In genomic region chr3:8501388-8502131, GRCh38 we compare ENCODE assay signal across 8 cellular contexts. TPM values are rescaled to one million over a fixed set of nuclear protein-coding genes. Genes with fewer than 3 reads are reported as not detected.
A peak's percentile ranks its signal among the peaks of the same experiment; 100 is the strongest.
DNase-seq lines count a peak whose midpoint lies in the region; ATAC-seq and TF ChIP-seq lines count a peak whose summit lies in the region.

A gene with protein sequence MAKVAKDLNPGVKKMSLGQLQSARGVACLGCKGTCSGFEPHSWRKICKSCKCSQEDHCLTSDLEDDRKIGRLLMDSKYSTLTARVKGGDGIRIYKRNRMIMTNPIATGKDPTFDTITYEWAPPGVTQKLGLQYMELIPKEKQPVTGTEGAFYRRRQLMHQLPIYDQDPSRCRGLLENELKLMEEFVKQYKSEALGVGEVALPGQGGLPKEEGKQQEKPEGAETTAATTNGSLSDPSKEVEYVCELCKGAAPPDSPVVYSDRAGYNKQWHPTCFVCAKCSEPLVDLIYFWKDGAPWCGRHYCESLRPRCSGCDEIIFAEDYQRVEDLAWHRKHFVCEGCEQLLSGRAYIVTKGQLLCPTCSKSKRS (plus strand): TSS chr3:8501823. CDS start chr3:8501939, 116 bp downstream.

- ATAC-seq in GM18909 (IDR thresholded peaks at IDR 0.05; ENCODE audit: poor library complexity, unreplicated experiment) (peak; percentile 98), HG03139 (IDR thresholded peaks at IDR 0.05; ENCODE audit: unreplicated experiment) (peak; percentile 96), left lobe of liver (peak; percentile 91)

- no peaks in the 10 kb centered on the region for H3K27me3 ChIP-seq in AG04450 (ENCODE audit: control insufficient read depth, insufficient read depth, low read length)

- CTCF ChIA-PET in AG04450 (lab: Charles Lee): interaction anchor here (0.6 to 6.8 kb wide), 14 partner anchors 8 to 1277 kb away, joined by 3 to 45 read pairs (median 4); no protein-coding TSS in a partner anchor

- POLR2A ChIA-PET in AG04450 (lab: Yijun Ruan, JAX): interaction anchor here (0.7 to 2.1 kb wide), 17 partner anchors 8 to 895 kb away, joined by 3 to 23 read pairs (median 4); no protein-coding TSS in a partner anchor

- no peaks in the 10 kb centered on the region for H3K9me3 ChIP-seq in AG04450 (ENCODE audit: control insufficient read depth, insufficient read depth, low read length)

- peak; percentile 38 for TF ChIP-seq CTCF in AG04450 (IDR thresholded peaks at IDR 0.05; ENCODE audit: low read depth, low read length)

- H3K27ac ChIP-seq in AG04450 (ENCODE audit: low read depth, low read length): peak within 1 kb of the TSS; percentile 94

- H3K4me3 ChIP-seq in AG04450 (ENCODE audit: low read depth, low read length): peak within 1 kb of the TSS; percentile 64

- DNase-seq in AG04450 (ENCODE audit: low read depth, low spot score) (peak; percentile 89), NCI-H510A (lab: John Stamatoyannopoulos, UW) (peak; percentile 83), dermis blood vessel endothelial cell (peak; percentile 98), left lobe of liver (ENCODE audit: low spot score) (peak; percentile 98)
- DNase-seq in activated CD4-positive, alpha-beta T cell treated with anti-CD3 and anti-CD28 coated beads, Interleukin-2, amount 50 U/mL, for 48 hours: peak; percentile 76 to 82
- DNase-seq in stimulated activated CD4-positive, alpha-beta T cell treated with anti-CD3 and anti-CD28 coated beads, Interleukin-2, amount 100 ng/mL, for 24 hours: peak; percentile 79 to 82

RNA-seq across cellular contexts. Expression of the gene that starts here (rescaled TPM):
- polyA plus RNA-seq in AG04450 (2011; rRNA removed): 39.1 and 49.5 TPM in 2 replicates
- polyA minus RNA-seq in AG04450 (2011; rRNA and poly(A)+ RNA removed): 25.4 and 36.0 TPM in 2 replicates
- total RNA-seq in dermis blood vessel endothelial cell (39.9 and 106 TPM in 2 replicates), left lobe of liver (2.9 TPM)

Comparison
In these comparisons a context has a peak if more than half of its experiments do, and no peak if none do; other contexts are left out.
1. Peak in every context shown above with its lines: DNase-seq, ATAC-seq, H3K4me3 ChIP-seq and H3K27ac ChIP-seq.
2. RNA of the gene that starts here (total RNA-seq): 39.9 to 106 TPM in dermis blood vessel endothelial cell; 2.9 TPM in left lobe of liver (single experiment); every median in the first group is over 10 times any median in the second.